Comparison of ENCODE assay signal across 8 cellular contexts in genomic region chr13:99265823-99266426, GRCh38. TPM values are rescaled to one million over a fixed set of nuclear protein-coding genes. Genes with fewer than 3 reads are reported as not detected.
DNase-seq lines count a peak whose midpoint lies in the region; ATAC-seq, FAIRE-seq and TF ChIP-seq lines count a peak whose summit lies in the region.

No MANE protein-coding gene starts in this region.

- peak; percentile 41 to 74 for TF ChIP-seq CTCF in Caco-2 (IDR thresholded peaks at IDR 0.05; ENCODE audit: insufficient read depth in 1 of 2, low read depth in 1 of 2, low read length in 1 of 2, severe bottlenecking in 1 of 2, unreplicated experiment in 1 of 2)
- TF ChIP-seq CTCF in tibial artery (IDR thresholded peaks at IDR 0.05) = peak; percentile 56 to 69

- no peaks in the 10 kb centered on the region for H3K4me1 Mint-ChIP-seq in Caco-2 (ENCODE audit: low read depth, unreplicated experiment)

- DNase-seq in Caco-2 (peak in 1 of 2 experiments; percentile 47), H54 (ENCODE audit: insufficient read length, low spot score) (peak; percentile 26), NCI-H460 (ENCODE audit: extremely low read depth, low read depth) (peak; percentile 19), astrocyte of the hippocampus (ENCODE audit: low read depth, low spot score) (peak; percentile 68), tibial artery (no peak)
- no peak for DNase-seq in activated CD4-positive, alpha-beta T cell treated with anti-CD3 and anti-CD28 coated beads for 1 hour

- H3K4me3 Mint-ChIP-seq in Caco-2 (ENCODE audit: unreplicated experiment) = no peak overlapping the region

- H3K36me3 ChIP-seq in Caco-2 (ENCODE audit: control insufficient read depth, insufficient read depth, low read length) = no peaks in the 10 kb centered on the region; the same call in 1 of the 2 replicates
- H3K36me3 ChIP-seq in tibial artery = peaks cover 0 to 5% (median 0%) of the 10 kb centered on the region in 3 donors

- ATAC-seq in GM19452 (IDR thresholded peaks at IDR 0.05; ENCODE audit: unreplicated experiment) = no peak

- H3K27ac Mint-ChIP-seq in Caco-2 (ENCODE audit: unreplicated experiment) = no peak overlapping the region

- intact Hi-C loops in Caco-2 (cut with micrococcal nuclease; ENCODE audit: unreplicated experiment) = loop anchor here (1.0 to 5.0 kb wide), 4 partner anchors 65 to 234 kb away; no protein-coding TSS in a partner anchor
- intact Hi-C loops in tibial artery (cut with DNase I; ENCODE audit: low total_unique reads) = loop anchor here (5.0 kb wide), 1 partner anchor 89 kb away; no protein-coding TSS in a partner anchor

- CTCF ChIA-PET in Caco-2 (lab: Charles Lee) = interaction anchor here (0.6 to 1.6 kb wide), 10 partner anchors 10 to 171 kb away, joined by 3 to 23 read pairs (median 4); partner anchors contain the start of gene UBAC2

- H3K36me3 Mint-ChIP-seq in Caco-2 (ENCODE audit: insufficient read depth, unreplicated experiment) = peaks cover 17% of the 10 kb centered on the region

- no TSS peak for BruUV-seq in Caco-2 (replicated peaks; lab: Mats Ljungman, UMichigan)

- no peaks in the 10 kb centered on the region for H3K9me3 Mint-ChIP-seq in Caco-2 (ENCODE audit: unreplicated experiment)

- no peaks in the 10 kb centered on the region for H3K27me3 Mint-ChIP-seq in Caco-2 (ENCODE audit: insufficient read depth, unreplicated experiment)

- FAIRE-seq in H54 (lab: Jason Lieb, UNC) = peak; percentile 94
- peak; percentile 66 for FAIRE-seq in islet of Langerhans (lab: Jason Lieb, UNC)

- H3K27ac ChIP-seq in tibial artery = no peak overlapping the region

- H3K4me3 ChIP-seq in Caco-2 (ENCODE audit: low read depth, low read length) (no peak overlapping the region), tibial artery (no peak overlapping the region)

- H3K4me1 ChIP-seq in Caco-2 (no peaks in the 10 kb centered on the region), tibial artery (no peaks in the 10 kb centered on the region)

- H3K27me3 ChIP-seq in Caco-2 (replicated peaks; ENCODE audit: control insufficient read depth, insufficient read depth, low read length) (no peaks in the 10 kb centered on the region), tibial artery (no peaks in the 10 kb centered on the region)

- POLR2A ChIA-PET in Caco-2 (lab: Charles Lee) = interaction anchor here (0.7 to 1.0 kb wide), 2 partner anchors 65 to 66 kb away, joined by 3 to 4 read pairs; partner anchors contain the start of gene UBAC2

- H3K9me3 ChIP-seq in Caco-2 = no peaks in the 10 kb centered on the region
- no peaks in the 10 kb centered on the region for H3K9me3 ChIP-seq in tibial artery

- no peak for TF ChIP-seq POLR2A in H54 (IDR thresholded peaks at IDR 0.05; ENCODE audit: low read depth, low read length)

RNA-seq across cellular contexts. Expression of gene GPR18, which starts 7.7 kb away (rescaled TPM):
- not detected in 2 replicates for total RNA-seq in Caco-2 (2022)
- total RNA-seq in NCI-H460 (2014; rRNA removed; shearing (Covaris generic)) = not detected in 2 replicates
- not detected in 2 replicates for polyA plus RNA-seq in NCI-H460 (2014; cell fraction: nucleus; rRNA removed)

RNA-seq across cellular contexts. Expression of gene GPR183, which starts 41.3 kb away (rescaled TPM):
- total RNA-seq in Caco-2 (2022) = not detected in 2 replicates
- 0.14 and 0.30 TPM in 2 replicates for total RNA-seq in NCI-H460 (2014; rRNA removed; shearing (Covaris generic))
- 0.07 TPM in 1 of 2 replicates, not detected in the other for polyA plus RNA-seq in NCI-H460 (2014; cell fraction: nucleus; rRNA removed)

Comparison
In these comparisons a context has a peak if more than half of its experiments do, and no peak if none do; other contexts are left out.
1. DNase-seq: peak in H54 (single experiment), NCI-H460 (single experiment) and astrocyte of the hippocampus (single experiment); none in tibial artery (0 of 2) and activated CD4-positive, alpha-beta T cell treated with anti-CD3 and anti-CD28 coated beads for 1 hour (single experiment).